In the genomic region with DNA sequence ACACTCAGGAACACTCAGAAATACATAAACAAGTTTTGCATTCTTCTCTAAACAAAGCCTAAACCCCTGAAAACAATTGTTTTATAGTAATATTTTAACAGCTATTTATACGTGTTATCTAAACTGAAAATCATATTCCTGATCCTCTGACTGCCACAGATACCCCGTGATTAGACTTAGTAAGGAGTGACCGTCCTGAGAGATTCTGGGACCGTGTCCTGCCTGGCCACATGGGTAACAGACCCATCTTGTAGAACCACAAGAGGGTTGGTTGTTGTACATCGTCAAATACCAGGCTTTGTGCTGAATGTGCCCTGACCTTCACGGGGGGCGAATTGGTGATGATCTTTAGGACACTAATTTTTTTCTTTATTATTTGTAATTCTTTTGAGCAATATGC, we compare ENCODE assay signal across 1 cellular context.
TF ChIP-seq lines count a peak whose summit lies in the region.

No MANE protein-coding gene starts in this region.

TF ChIP-seq in SK-N-SH treated with all-trans-retinoic acid at 6 μM for 48 hours, 23 proteins besides CTCF, POLR2A, EP300 and RAD21 (continued from another document):
- TF ChIP-seq ZNF8 (CRISPR knock-in tag; IDR thresholded peaks at IDR 0.05) = no peak
- TF ChIP-seq, protein P1, sequence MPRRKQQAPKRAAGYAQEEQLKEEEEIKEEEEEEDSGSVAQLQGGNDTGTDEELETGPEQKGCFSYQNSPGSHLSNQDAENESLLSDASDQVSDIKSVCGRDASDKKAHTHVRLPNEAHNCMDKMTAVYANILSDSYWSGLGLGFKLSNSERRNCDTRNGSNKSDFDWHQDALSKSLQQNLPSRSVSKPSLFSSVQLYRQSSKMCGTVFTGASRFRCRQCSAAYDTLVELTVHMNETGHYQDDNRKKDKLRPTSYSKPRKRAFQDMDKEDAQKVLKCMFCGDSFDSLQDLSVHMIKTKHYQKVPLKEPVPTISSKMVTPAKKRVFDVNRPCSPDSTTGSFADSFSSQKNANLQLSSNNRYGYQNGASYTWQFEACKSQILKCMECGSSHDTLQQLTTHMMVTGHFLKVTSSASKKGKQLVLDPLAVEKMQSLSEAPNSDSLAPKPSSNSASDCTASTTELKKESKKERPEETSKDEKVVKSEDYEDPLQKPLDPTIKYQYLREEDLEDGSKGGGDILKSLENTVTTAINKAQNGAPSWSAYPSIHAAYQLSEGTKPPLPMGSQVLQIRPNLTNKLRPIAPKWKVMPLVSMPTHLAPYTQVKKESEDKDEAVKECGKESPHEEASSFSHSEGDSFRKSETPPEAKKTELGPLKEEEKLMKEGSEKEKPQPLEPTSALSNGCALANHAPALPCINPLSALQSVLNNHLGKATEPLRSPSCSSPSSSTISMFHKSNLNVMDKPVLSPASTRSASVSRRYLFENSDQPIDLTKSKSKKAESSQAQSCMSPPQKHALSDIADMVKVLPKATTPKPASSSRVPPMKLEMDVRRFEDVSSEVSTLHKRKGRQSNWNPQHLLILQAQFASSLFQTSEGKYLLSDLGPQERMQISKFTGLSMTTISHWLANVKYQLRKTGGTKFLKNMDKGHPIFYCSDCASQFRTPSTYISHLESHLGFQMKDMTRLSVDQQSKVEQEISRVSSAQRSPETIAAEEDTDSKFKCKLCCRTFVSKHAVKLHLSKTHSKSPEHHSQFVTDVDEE (CRISPR knock-in tag; IDR thresholded peaks at IDR 0.05) = no peak
- TF ChIP-seq ZNF70 (CRISPR knock-in tag; IDR thresholded peaks at IDR 0.05) = no peak
- TF ChIP-seq RARB (CRISPR knock-in tag; IDR thresholded peaks at IDR 0.05) = no peak
- TF ChIP-seq SNAI2 (CRISPR knock-in tag; IDR thresholded peaks at IDR 0.05) = no peak
- no peak for TF ChIP-seq TCF4 (CRISPR knock-in tag; IDR thresholded peaks at IDR 0.05; ENCODE audit: borderline replicate concordance)
- no peak for TF ChIP-seq ESRRG (CRISPR knock-in tag; IDR thresholded peaks at IDR 0.05)
- no peak for TF ChIP-seq ZNF565 (CRISPR knock-in tag; conservative IDR thresholded peaks at IDR 0.05; ENCODE audit: low read depth)
